ENCODE assay signal across 8 cellular contexts in genomic region chr7:76317782-76318487, GRCh38. TPM values are rescaled to one million over a fixed set of nuclear protein-coding genes. Genes with fewer than 3 reads are reported as not detected.
A peak's percentile ranks its signal among the peaks of the same experiment; 100 is the strongest.
DNase-seq lines count a peak whose midpoint lies in the region; ATAC-seq and TF ChIP-seq lines count a peak whose summit lies in the region.

No MANE protein-coding gene starts in this region.

- TF ChIP-seq POLR2A in GM10847 (IDR thresholded peaks at IDR 0.05; ENCODE audit: extremely low read depth, insufficient read length) (peak; percentile 81), transverse colon (IDR thresholded peaks at IDR 0.05) (peak; percentile 96)

- H3K4me1 ChIP-seq in trophoblast cell (ENCODE audit: control insufficient read depth in 1 of 2, insufficient read depth in 2 of 2, low read length in 2 of 2) (peaks cover 8 to 11% of the 10 kb centered on the region in 2 experiments), transverse colon (peaks cover 10 to 25% (median 16%) of the 10 kb centered on the region in 4 donors)

- H3K79me2 ChIP-seq in trophoblast cell (ENCODE audit: control insufficient read depth, insufficient read depth, low read length, poor library complexity): peaks cover 5% of the 10 kb centered on the region

- H3K27ac Mint-ChIP-seq in activated naive CD8-positive, alpha-beta T cell treated with anti-CD3 and anti-CD28 coated beads, Interleukin-2, amount 10 ng/mL, durations not matched to agents 7 days and 5 days: peak overlapping the region; percentile 100

- H4K8ac ChIP-seq in trophoblast cell (ENCODE audit: low read depth, low read length): peak overlapping the region; percentile 93

- no peaks in the 10 kb centered on the region for H3K9me3 Mint-ChIP-seq in activated naive CD8-positive, alpha-beta T cell treated with anti-CD3 and anti-CD28 coated beads, Interleukin-2, amount 10 ng/mL, durations not matched to agents 7 days and 5 days

- peak overlapping the region; percentile 72 for H2BK12ac ChIP-seq in trophoblast cell (ENCODE audit: low read length)

- H2BK5ac ChIP-seq in trophoblast cell (ENCODE audit: low read depth, low read length, poor library complexity): peak overlapping the region; percentile 75

- H4K91ac ChIP-seq in trophoblast cell (ENCODE audit: low read depth, low read length): peak overlapping the region; percentile 91

- peak; percentile 93 for ATAC-seq in HG02642 (IDR thresholded peaks at IDR 0.05; ENCODE audit: poor library complexity, unreplicated experiment)
- ATAC-seq in activated naive CD8-positive, alpha-beta T cell treated with anti-CD3 and anti-CD28 coated beads, Interleukin-2, amount 10 ng/mL, durations not matched to agents 7 days and 5 days (ENCODE audit: low read depth): peak; percentile 96
- ATAC-seq in Right ventricle myocardium superior (ENCODE audit: poor library complexity): peak; percentile 93

- H3K79me1 ChIP-seq in trophoblast cell (ENCODE audit: low read length): peaks cover 12% of the 10 kb centered on the region

- peak overlapping the region; percentile 35 for H3K9ac ChIP-seq in trophoblast cell (ENCODE audit: low read length)

- H2AK5ac ChIP-seq in trophoblast cell (ENCODE audit: low read length): no peak overlapping the region

- H3K36me3 ChIP-seq in trophoblast cell (ENCODE audit: control insufficient read depth in 1 of 2, insufficient read depth in 2 of 2, low read length in 2 of 2) (peaks cover 2% of the 10 kb centered on the region in 2 experiments), transverse colon (no peaks in the 10 kb centered on the region)

- peaks cover 3% of the 10 kb centered on the region for H3K36me3 Mint-ChIP-seq in activated naive CD8-positive, alpha-beta T cell treated with anti-CD3 and anti-CD28 coated beads, Interleukin-2, amount 10 ng/mL, durations not matched to agents 7 days and 5 days

- no CpG with 5 or more reads among the region's 50 CpGs for WGBS in trophoblast cell (ENCODE audit: extremely low coverage, insufficient coverage, insufficient read length)
- 0% methylated on average over 12 to 50 of the region's 50 CpGs for WGBS in transverse colon (ENCODE audit: low coverage in 1 of 2), 2 donors

- H3K4me1 Mint-ChIP-seq in activated naive CD8-positive, alpha-beta T cell treated with anti-CD3 and anti-CD28 coated beads, Interleukin-2, amount 10 ng/mL, durations not matched to agents 7 days and 5 days: peaks cover 22% of the 10 kb centered on the region

- H3K27me3 ChIP-seq in trophoblast cell (ENCODE audit: insufficient read depth, low read length): no peaks in the 10 kb centered on the region
- no peaks in the 10 kb centered on the region for H3K27me3 ChIP-seq in transverse colon

- H3K9me3 ChIP-seq in trophoblast cell (ENCODE audit: insufficient read depth, low read depth, low read length) (peaks cover 3% of the 10 kb centered on the region), transverse colon (no peaks in the 10 kb centered on the region)

- H2AFZ ChIP-seq in trophoblast cell (ENCODE audit: insufficient read depth, low read length, poor library complexity): peak overlapping the region; percentile 85

- peak overlapping the region; percentile 62 for H2BK120ac ChIP-seq in trophoblast cell (ENCODE audit: insufficient read depth, low read length, poor library complexity)

- intact Hi-C loops in Right ventricle myocardium superior (cut with DNase I) (loop anchor here (2.0 kb wide), 1 partner anchor 41 kb away; the partner anchor contains the start of gene YWHAG), transverse colon (cut with DNase I; ENCODE audit: low total_unique reads) (loop anchor here (5.0 kb wide), 1 partner anchor 39 kb away; the partner anchor contains the start of gene YWHAG)

- peak overlapping the region; percentile 88 for H3K14ac ChIP-seq in trophoblast cell (ENCODE audit: low read length)

- H3K23ac ChIP-seq in trophoblast cell (ENCODE audit: low read length): no peak overlapping the region

- peak overlapping the region; percentile 72 for H3K4ac ChIP-seq in trophoblast cell (ENCODE audit: low read depth, low read length)

- no peak for TF ChIP-seq EP300 in transverse colon (IDR thresholded peaks at IDR 0.05; ENCODE audit: low read depth)

- in situ Hi-C loops in transverse colon (cut with MboI; ENCODE audit: low pct_ligation_motif_present in 1 of 4, low pct_unique_long_range_greater_than_20kb in 1 of 4, low sequenced_read_pairs in 3 of 4): loop anchor here in 3 of 4 donors (5.0 to 10.0 kb wide), 2 partner anchors 141 to 143 kb away; no protein-coding TSS in a partner anchor

- no peak for TF ChIP-seq CTCF in transverse colon (IDR thresholded peaks at IDR 0.05)

- POLR2A ChIA-PET in activated naive CD8-positive, alpha-beta T cell treated with anti-CD3 and anti-CD28 coated beads, Interleukin-2, amount 10 ng/mL, durations not matched to agents 7 days and 5 days (lab: Charles Lee): interaction anchor here (0.6 to 3.5 kb wide), 22 partner anchors 9 to 439 kb away, joined by 3 to 54 read pairs (median 4); partner anchors contain the start of genes HSPB1, MDH2, RHBDD2 and STYXL1

- H3K27me3 Mint-ChIP-seq in activated naive CD8-positive, alpha-beta T cell treated with anti-CD3 and anti-CD28 coated beads, Interleukin-2, amount 10 ng/mL, durations not matched to agents 7 days and 5 days: no peaks in the 10 kb centered on the region

- peak overlapping the region; percentile 75 for H3K4me3 ChIP-seq in trophoblast cell (ENCODE audit: low read depth, low read length)
- H3K4me3 ChIP-seq in transverse colon: peak overlapping the region; percentile 49 to 83 (median 69)

- H3K18ac ChIP-seq in trophoblast cell (ENCODE audit: low read length): peak overlapping the region; percentile 73

- peak overlapping the region; percentile 84 for H3K4me2 ChIP-seq in trophoblast cell (ENCODE audit: low read length)

- H4K12ac ChIP-seq in trophoblast cell (ENCODE audit: low read depth, low read length): peak overlapping the region; percentile 93

- peak; percentile 97 for DNase-seq in NCI-H1105 treated with DMSO at 0.1 percent for 48 hours (lab: John Stamatoyannopoulos, UW)
- DNase-seq in SKM-1 treated with dmso at 0.1 percent for 144 hours (lab: John Stamatoyannopoulos, UW; ENCODE audit: unreplicated experiment): peak; percentile 95
- peak; percentile 96 for DNase-seq in activated naive CD8-positive, alpha-beta T cell treated with anti-CD3 and anti-CD28 coated beads, Interleukin-2, amount 10 ng/mL, durations not matched to agents 7 days and 5 days
- DNase-seq in Right ventricle myocardium superior: peak; percentile 99
- DNase-seq in trophoblast cell: peak; percentile 99
- DNase-seq in transverse colon: peak; percentile 98

- H3K27ac ChIP-seq in trophoblast cell (ENCODE audit: low read depth, low read length) (peak overlapping the region; percentile 87), transverse colon (peak overlapping the region; percentile 96 to 98 (median 98))

- peak overlapping the region; percentile 98 for H3K4me3 Mint-ChIP-seq in activated naive CD8-positive, alpha-beta T cell treated with anti-CD3 and anti-CD28 coated beads, Interleukin-2, amount 10 ng/mL, durations not matched to agents 7 days and 5 days

RNA-seq across cellular contexts. Expression of gene HSPB1, which starts 15.5 kb away (rescaled TPM):
- total RNA-seq in activated naive CD8-positive, alpha-beta T cell treated with anti-CD3 and anti-CD28 coated beads, Interleukin-2, amount 10 ng/mL, durations not matched to agents 7 days and 5 days: 10 to 100 TPM; 43.3 to 47.9 TPM
- total RNA-seq in Right ventricle myocardium superior (2,459 TPM), transverse colon (1,000 to 10,000 TPM in 1 of 4 donors, 100 to 1,000 TPM in 3; 387 to 1,086 (median 519) TPM)
- polyA plus RNA-seq in trophoblast cell (2013): 1,533 and 1,664 TPM in 2 replicates

RNA-seq across cellular contexts. Expression of gene YWHAG, which starts 40.9 kb away (rescaled TPM):
- 10 to 100 TPM; 62.7 to 66.5 TPM for total RNA-seq in activated naive CD8-positive, alpha-beta T cell treated with anti-CD3 and anti-CD28 coated beads, Interleukin-2, amount 10 ng/mL, durations not matched to agents 7 days and 5 days
- total RNA-seq in Right ventricle myocardium superior: 219 TPM
- 95.3 and 99.5 TPM in 2 replicates for polyA plus RNA-seq in trophoblast cell (2013)
- total RNA-seq in transverse colon: 10 to 100 TPM; 35.9 to 71.6 (median 48.2) TPM

Comparison
In these comparisons a context has a peak if more than half of its experiments do, and no peak if none do; other contexts are left out.
1. Peak in every context shown above with its lines: DNase-seq, ATAC-seq, H3K4me3 ChIP-seq and H3K27ac ChIP-seq.
2. RNA of gene HSPB1, which starts 15.5 kb away (total RNA-seq): 2,459 TPM in Right ventricle myocardium superior (single experiment) and 387 to 1,086 TPM in transverse colon; 43.3 to 47.9 TPM in activated naive CD8-positive, alpha-beta T cell treated with anti-CD3 and anti-CD28 coated beads, Interleukin-2, amount 10 ng/mL, durations not matched to agents 7 days and 5 days; every median in the first group is over 4 times any median in the second.